In the genomic region with DNA sequence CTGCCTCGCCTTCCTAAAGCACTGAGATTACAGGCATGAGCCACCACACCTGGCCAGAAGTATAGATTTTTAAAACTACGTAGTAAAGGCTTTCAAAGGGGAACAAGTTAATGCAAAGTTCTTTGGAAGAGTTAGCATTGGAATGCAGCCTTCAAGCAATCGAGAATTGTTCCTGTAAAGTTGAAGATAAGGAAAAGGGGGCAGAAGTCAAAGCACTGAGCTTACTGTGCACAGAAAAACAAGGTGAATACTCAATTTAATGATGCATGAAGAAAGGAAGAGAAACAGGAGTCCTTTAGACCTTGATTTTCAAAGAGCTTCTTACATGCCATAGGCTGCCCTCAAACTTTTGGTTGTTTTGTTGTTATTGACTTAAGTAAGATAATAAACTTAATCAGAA, we compare ENCODE assay signal across 22 cellular contexts. TPM values are rescaled to one million over a fixed set of nuclear protein-coding genes. Genes with fewer than 3 reads are reported as not detected.
DNase-seq lines count a peak whose midpoint lies in the region; ATAC-seq, FAIRE-seq and TF ChIP-seq lines count a peak whose summit lies in the region.
"Had no signal": no experiment of that assay in that cellular context is flagged by ENCODE, and none has a peak within 500 bp of the region (broad histone marks: within the 10 kb centered on the region; RNA-seq: fewer than 3 reads in every experiment).

No MANE protein-coding gene starts in this region.

- H2AFZ ChIP-seq in GM12878 (ENCODE audit: control insufficient read depth, low read depth, low read length) (peak overlapping the region; percentile 5; the same call in 1 of the 2 replicates), smooth muscle cell (ENCODE audit: low read depth) (peak overlapping the region; percentile 38)

- in situ Hi-C loops in Caki2 (cut with HindIII; ENCODE audit: low pct_unique_long_range_greater_than_20kb, low sequenced_read_pairs) = no loop called here
- in situ Hi-C loops in GM12878 (cut with MboI) = no loop called here

- no TSS peak for BruUV-seq in GM12878 (replicated peaks; lab: Mats Ljungman, UMichigan)

- no peaks in the 10 kb centered on the region for H3K27me3 ChIP-seq in GM12878 (replicated peaks in 1 of 2; ENCODE audit: control insufficient read depth in 2 of 2, insufficient read depth in 2 of 2, low read length in 1 of 2)
- no peaks in the 10 kb centered on the region for H3K27me3 ChIP-seq in smooth muscle cell (ENCODE audit: low read depth)

- H3K79me2 ChIP-seq in GM12878 (ENCODE audit: control insufficient read depth, insufficient read depth, low read length) (no peaks in the 10 kb centered on the region), smooth muscle cell (ENCODE audit: low read depth) (no peaks in the 10 kb centered on the region)

- H3K4me3 ChIP-seq in GM12878 (no peak overlapping the region), smooth muscle cell (no peak overlapping the region)

- SMC1A ChIA-PET in GM12878 (lab: Charles Lee; ENCODE audit: uncharacterized antibody, unreplicated experiment) = interaction anchor here (0.9 to 9.8 kb wide), 6 partner anchors 33 to 453 kb away, joined by 3 to 218 read pairs (median 20); no protein-coding TSS in a partner anchor

- RAD21 ChIA-PET in GM12878 (lab: Charles Lee; ENCODE audit: unreplicated experiment) = interaction anchor here (1.2 to 7.8 kb wide), 7 partner anchors 39 to 453 kb away, joined by 3 to 114 read pairs (median 7); no protein-coding TSS in a partner anchor

- H3K4me2 ChIP-seq in GM12878 (ENCODE audit: control insufficient read depth, insufficient read depth) = no peak overlapping the region
- peak overlapping the region; percentile 42 for H3K4me2 ChIP-seq in smooth muscle cell

- H4K20me1 ChIP-seq in GM12878 (ENCODE audit: control insufficient read depth, insufficient read depth) (no peaks in the 10 kb centered on the region), smooth muscle cell (ENCODE audit: low read depth) (no peaks in the 10 kb centered on the region)

- H3K9me3 ChIP-seq in GM12878 (replicated peaks; ENCODE audit: control insufficient read depth, insufficient read depth, low read length) (no peaks in the 10 kb centered on the region; the same call in 2 of the 3 replicates), smooth muscle cell (replicated peaks; ENCODE audit: low read depth) (no peaks in the 10 kb centered on the region)

- H3K36me3 ChIP-seq in GM12878 (ENCODE audit: control insufficient read depth in 2 of 2, insufficient read depth in 2 of 2, low read length in 1 of 2) = no peaks in the 10 kb centered on the region
- no peaks in the 10 kb centered on the region for H3K36me3 ChIP-seq in smooth muscle cell (ENCODE audit: low read depth)

- POLR2A ChIA-PET in GM12878 (lab: Charles Lee) = interaction anchor here (1.1 kb wide), 2 partner anchors 226 to 413 kb away, joined by 3 read pairs; no protein-coding TSS in a partner anchor

- TF ChIP-seq EP300 in GM12878 (IDR thresholded peaks at IDR 0.05; ENCODE audit: borderline replicate concordance in 1 of 2, control insufficient read depth in 1 of 2, low read depth in 2 of 2, low read length in 2 of 2) = no peak

- H3K4me1 ChIP-seq in GM12878 (ENCODE audit: control insufficient read depth, insufficient read depth, low read length) (peaks cover 11% of the 10 kb centered on the region), smooth muscle cell (ENCODE audit: low read depth) (peaks cover 11% of the 10 kb centered on the region)

- CTCF ChIA-PET in GM12878 (lab: Yijun Ruan, JAX) = interaction anchor here (0.6 to 7.2 kb wide), 11 partner anchors 9 to 615 kb away, joined by 3 to 118 read pairs (median 4); partner anchors contain the start of gene LGSN

- peaks cover 4% of the 10 kb centered on the region for H3F3A ChIP-seq in smooth muscle cell (ENCODE audit: low read depth)

- H3K9ac ChIP-seq in GM12878 (ENCODE audit: control insufficient read depth, insufficient read depth, low read length) (no peak overlapping the region), smooth muscle cell (ENCODE audit: low read depth) (no peak overlapping the region)

- H3K27ac ChIP-seq in GM12878 (ENCODE audit: control insufficient read depth, insufficient read depth) = no peak overlapping the region
- H3K27ac ChIP-seq in smooth muscle cell (ENCODE audit: low read depth) = peak overlapping the region; percentile 78
- H3K27ac ChIP-seq: C4-2B, HL-60 had no signal

- TF ChIP-seq POLR2A in GM12878 (IDR thresholded peaks at IDR 0.05; ENCODE audit: low read depth, low read length) = no peak

- WGBS in GM12878 (ENCODE audit: insufficient coverage, insufficient replicate concordance, low lambda C conversion rate, missing lambda C conversion rate) = 73% methylated on average over 3 of the region's 3 CpGs
- 32% methylated on average over 3 of the region's 3 CpGs for WGBS in smooth muscle cell (ENCODE audit: low lambda C conversion rate)

- no peak for ATAC-seq in GM12878
- ATAC-seq: HepG2 had no signal

- intact Hi-C loops in GM12878 (cut with micrococcal nuclease; ENCODE audit: unreplicated experiment) = no loop called here

- DNase-seq in Caki2 (ENCODE audit: low read depth) = peak; percentile 77
- DNase-seq in GM12878 (ENCODE audit: low read depth, low spot score) = no peak
- DNase-seq in kidney tubule cell (ENCODE audit: low spot score) = peak; percentile 38
- no peak for DNase-seq in smooth muscle cell (lab: John Stamatoyannopoulos, UW; ENCODE audit: unreplicated experiment)
- no peak for DNase-seq in SHP77 treated with DMSO at 0.1 percent for 48 hours (lab: John Stamatoyannopoulos, UW)
- DNase-seq in anterior cingulate cortex (lab: John Stamatoyannopoulos, UW) = no peak
- DNase-seq in UCSD-AML1 (lab: John Stamatoyannopoulos, UW; ENCODE audit: unreplicated experiment) = no peak
- DNase-seq: CD8-positive, alpha-beta memory T cell; DMS79; H7; KG1; NCI-H1092; NCI-H1436 treated with DMSO at 0.1 percent for 48 hours; NCI-H1930; NCI-H226; NCI-H510A treated with DMSO at 0.1 percent for 48 hours; NCI-H748 treated with DMSO at 0.1 percent for 48 hours had no signal

- TF ChIP-seq CTCF in GM12878 (IDR thresholded peaks at IDR 0.05 in 2 of 3, conservative IDR thresholded peaks at IDR 0.05 in 1 of 3; ENCODE audit: control insufficient read depth in 2 of 3, extremely low read depth in 1 of 3, insufficient read depth in 1 of 3, low read depth in 3 of 3, low read length in 3 of 3) (no peak), smooth muscle cell (IDR thresholded peaks at IDR 0.05; ENCODE audit: borderline replicate concordance, insufficient read depth, poor library complexity, severe bottlenecking) (no peak)

- no peak for FAIRE-seq in GM12878 (lab: Jason Lieb, UNC)
- FAIRE-seq: HepG2 had no signal

- TF ChIP-seq RAD21 in GM12878 (IDR thresholded peaks at IDR 0.05; ENCODE audit: insufficient read depth, low read depth, low read length) = no peak

TF ChIP-seq in GM12878, 131 proteins besides CTCF, POLR2A, EP300 and RAD21 (continues in another document):
- TF ChIP-seq RBBP5 (conservative IDR thresholded peaks at IDR 0.05) (no peak), NR2C1 (IDR thresholded peaks at IDR 0.05) (no peak), DPF2 (IDR thresholded peaks at IDR 0.05) (no peak), TARDBP (IDR thresholded peaks at IDR 0.05; ENCODE audit: borderline replicate concordance) (no peak), ZBTB4 (CRISPR knock-in tag; IDR thresholded peaks at IDR 0.05) (no peak), RUNX3 (IDR thresholded peaks at IDR 0.05; ENCODE audit: low read length) (no peak), TAF1 (IDR thresholded peaks at IDR 0.05; ENCODE audit: borderline replicate concordance, low read depth, low read length) (no peak), EED (IDR thresholded peaks at IDR 0.05; ENCODE audit: low read depth) (no peak), IKZF1 (conservative IDR thresholded peaks at IDR 0.05) (no peak)

RNA-seq across cellular contexts. Expression of gene LGSN, which starts 29.1 kb away (rescaled TPM):
- total RNA-seq in Caki2 (2014; rRNA removed; shearing (Covaris generic); ENCODE audit: low replicate concordance) = not detected in 2 replicates
- not detected in 2 replicates for total RNA-seq in GM12878 (2013; cell fraction: nucleolus; rRNA removed)
- total RNA-seq in GM12878 (2014; rRNA removed) (not detected in 2 replicates), GM12878 (2014; rRNA removed; fragmentation: Illumina TruSeq; extraction: Trizol) (not detected in 2 replicates), GM12878 (2021) (not detected in 2 replicates), smooth muscle cell (0.18 TPM in 1 of 2 replicates, not detected in the other)
- not detected for polyA plus RNA-seq in GM12878 (2011; ENCODE audit: low read depth)
- polyA plus RNA-seq in GM12878 (2011; rRNA removed) (not detected in 2 replicates), GM12878 (2014; fragmentation: Illumina TruSeq; extraction: Trizol) (not detected in 2 replicates), GM12878 (2014; fragmentation: Nextera tagmentation; extraction: Ambion mirVana) (not detected), GM12878 (2014; rRNA removed) (not detected in 2 replicates), GM12878 (2016; fragmentation: Nextera tagmentation; extraction: Ambion mirVana) (not detected), smooth muscle cell (not detected in 2 replicates)
- polyA plus RNA-seq in GM12878 (2011; cell fraction: cytosol; rRNA removed) = not detected in 2 replicates
- polyA plus RNA-seq in GM12878 (2011; cell fraction: nucleus; rRNA removed) = 0.22 TPM in 1 of 2 replicates, not detected in the other
- polyA plus RNA-seq in GM12878 (2012) = not detected in 2 replicates
- not detected in 2 replicates for polyA minus RNA-seq in GM12878 (2011; rRNA and poly(A)+ RNA removed)
- not detected in 2 replicates for polyA minus RNA-seq in GM12878 (2011; cell fraction: cytosol; rRNA and poly(A)+ RNA removed)
- not detected in 2 replicates for polyA minus RNA-seq in GM12878 (2011; cell fraction: nucleus; rRNA and poly(A)+ RNA removed)
- total RNA-seq: A172; CD8-positive, alpha-beta memory T cell; HT-29 had no signal

Comparison
In these comparisons a context has a peak if more than half of its experiments do, and no peak if none do; other contexts are left out.
1. DNase-seq: peak in Caki2 (single experiment) and kidney tubule cell (single experiment); none in GM12878 (single experiment), smooth muscle cell (single experiment), SHP77 treated with DMSO at 0.1 percent for 48 hours (single experiment), anterior cingulate cortex (0 of 58) and UCSD-AML1 (single experiment).